1 cellular context compared by ENCODE assay signal in genomic region chr4:123588631-123589223, GRCh38.
TF ChIP-seq lines count a peak whose summit lies in the region.

No MANE protein-coding gene starts in this region.

TF ChIP-seq in GM12878, 131 proteins besides CTCF, POLR2A, EP300 and RAD21 (continued from another document):
- no peak for TF ChIP-seq SIX5 (IDR thresholded peaks at IDR 0.05; ENCODE audit: low read depth, low read length, severe bottlenecking)
- no peak for TF ChIP-seq LARP7 (IDR thresholded peaks at IDR 0.05)
- no peak for TF ChIP-seq POLR2AphosphoS2 (IDR thresholded peaks at IDR 0.05; ENCODE audit: low read depth, low read length)
